In genomic region chr16:75307506-75307905, GRCh38 we compare ENCODE assay signal across 19 cellular contexts. TPM values are rescaled to one million over a fixed set of nuclear protein-coding genes. Genes with fewer than 3 reads are reported as not detected.
DNase-seq lines count a peak whose midpoint lies in the region; ATAC-seq, FAIRE-seq and TF ChIP-seq lines count a peak whose summit lies in the region.
"Had no signal": no experiment of that assay in that cellular context is flagged by ENCODE, and none has a peak within 500 bp of the region (broad histone marks: within the 10 kb centered on the region; RNA-seq: fewer than 3 reads in every experiment).

No MANE protein-coding gene starts in this region.

- BruUV-seq in A673 (replicated peaks; lab: Mats Ljungman, UMichigan) (no TSS peak), K562 (replicated peaks; lab: Mats Ljungman, UMichigan) (no TSS peak)

- H3K4me3 ChIP-seq in A673 (ENCODE audit: low read depth, low read length, poor library complexity, severe bottlenecking) (no peak overlapping the region), K562 (no peak overlapping the region), liver (ENCODE audit: low read depth in 1 of 3, low read length in 3 of 3) (no peak overlapping the region), smooth muscle cell (no peak overlapping the region)
- H3K4me3 ChIP-seq: GM23248 had no signal

- peaks cover 18% of the 10 kb centered on the region for H3F3A ChIP-seq in smooth muscle cell (ENCODE audit: low read depth)

- DNase-seq in A673 (ENCODE audit: low spot score), result no peak
- no peak for DNase-seq in K562 (ENCODE audit: extremely low read depth in 1 of 4, low spot score in 3 of 4)
- DNase-seq in smooth muscle cell (lab: John Stamatoyannopoulos, UW; ENCODE audit: unreplicated experiment), result no peak
- DNase-seq in DMS114 treated with DMSO at 0.1 percent for 48 hours (lab: John Stamatoyannopoulos, UW; ENCODE audit: unreplicated experiment), result no peak
- DNase-seq in T-helper 1 cell, result no peak
- DNase-seq in dedifferentiated amniotic fluid mesenchymal stem cell (ENCODE audit: extremely low spot score), result no peak
- no peak for DNase-seq in mucosa of gallbladder (ENCODE audit: low spot score)
- DNase-seq: DMS79 treated with DMSO at 0.1 percent for 48 hours; GM23248; NCI-H1092; NCI-H1694 treated with DMSO at 0.1 percent for 48 hours; NCI-H69; NK-92 treated with Interleukin-12 subunit alpha and Interleukin-12 subunit beta, amount 100 ng/mL, for 24 hours had no signal

- H3K9me1 ChIP-seq in K562 (ENCODE audit: control insufficient read depth, insufficient read depth, low read length), result peaks cover 6% of the 10 kb centered on the region

- in situ Hi-C loops in K562 (cut with MboI), result no loop called here

- H3K9me3 ChIP-seq in A673 (ENCODE audit: low read depth, low read length, poor library complexity, severe bottlenecking) (no peaks in the 10 kb centered on the region), K562 (replicated peaks; ENCODE audit: control insufficient read depth, insufficient read depth, low read depth, low read length) (no peaks in the 10 kb centered on the region), liver (ENCODE audit: control insufficient read depth in 4 of 4, low read length in 3 of 4) (no peaks in the 10 kb centered on the region), smooth muscle cell (replicated peaks; ENCODE audit: low read depth) (no peaks in the 10 kb centered on the region)

- H3K36me3 ChIP-seq in A673 (ENCODE audit: insufficient read depth, low read length, poor library complexity, severe bottlenecking) (peaks cover 12% of the 10 kb centered on the region), K562 (ENCODE audit: control insufficient read depth, insufficient read depth, low read length) (peaks cover 21% of the 10 kb centered on the region), liver (ENCODE audit: control insufficient read depth in 4 of 4, insufficient read depth in 3 of 4, low read depth in 1 of 4, low read length in 3 of 4) (peaks cover 0 to 2% (median 0%) of the 10 kb centered on the region in 4 donors), smooth muscle cell (ENCODE audit: low read depth) (no peaks in the 10 kb centered on the region)

- CTCF ChIA-PET in A673 (lab: Charles Lee), result no interaction called here
- CTCF ChIA-PET in K562 (lab: Yijun Ruan, JAX; ENCODE audit: low intra/inter-chr PET ratio), result no interaction called here

- intact Hi-C loops in A673 (cut with micrococcal nuclease; ENCODE audit: unreplicated experiment) (no loop called here), K562 (cut with micrococcal nuclease) (no loop called here)

- POLR2A ChIA-PET in A673 (lab: Charles Lee; ENCODE audit: low non-redundant PET) (no interaction called here), K562 (lab: Yijun Ruan, JAX) (interaction anchor here (0.9 to 1.3 kb wide), 2 partner anchors 24 to 61 kb away, joined by 3 read pairs; no protein-coding TSS in a partner anchor)

- 76% methylated on average over 3 of the region's 3 CpGs for WGBS in K562 (ENCODE audit: insufficient coverage, low coverage, missing lambda C conversion rate)
- 98% methylated on average over 3 of the region's 3 CpGs for WGBS in liver
- WGBS in smooth muscle cell (ENCODE audit: low lambda C conversion rate), result 86% methylated on average over 3 of the region's 3 CpGs

- H3K4me1 ChIP-seq in A673 (ENCODE audit: insufficient read depth, low read length, poor library complexity, severe bottlenecking) (peaks cover 51% of the 10 kb centered on the region), K562 (replicated peaks in 1 of 2; ENCODE audit: control insufficient read depth in 2 of 2, insufficient read depth in 2 of 2, low read length in 2 of 2) (peaks cover 19 to 51% of the 10 kb centered on the region in 2 experiments; a peak in 4 of 5 replicates), liver (ENCODE audit: control insufficient read depth in 4 of 4, insufficient read depth in 4 of 4, low read length in 3 of 4) (peaks cover 3 to 18% (median 9%) of the 10 kb centered on the region in 4 donors), smooth muscle cell (ENCODE audit: low read depth) (peaks cover 27% of the 10 kb centered on the region)

- TF ChIP-seq EP300 in K562 (IDR thresholded peaks at IDR 0.05; ENCODE audit: low read length), result no peak

- TF ChIP-seq CTCF in A673 (conservative IDR thresholded peaks at IDR 0.05; ENCODE audit: low read depth, low read length), result no peak
- no peak for TF ChIP-seq CTCF in K562 (IDR thresholded peaks at IDR 0.05 in 2 of 3, conservative IDR thresholded peaks at IDR 0.05 in 1 of 3; ENCODE audit: insufficient read depth in 2 of 3, low read depth in 1 of 3, low read length in 3 of 3)
- TF ChIP-seq CTCF in liver (IDR thresholded peaks at IDR 0.05; ENCODE audit: low read depth, low read length, missing input control), result no peak
- TF ChIP-seq CTCF in smooth muscle cell (IDR thresholded peaks at IDR 0.05; ENCODE audit: borderline replicate concordance, insufficient read depth, poor library complexity, severe bottlenecking), result no peak

- TF ChIP-seq RAD21 in K562 (CRISPR knock-in tag; conservative IDR thresholded peaks at IDR 0.05 in 1 of 2, IDR thresholded peaks at IDR 0.05 in 1 of 2), result no peak
- TF ChIP-seq RAD21 in liver (IDR thresholded peaks at IDR 0.05), result no peak

- no peak overlapping the region for H3K4me2 ChIP-seq in K562 (ENCODE audit: insufficient read depth, low read length)
- no peak overlapping the region for H3K4me2 ChIP-seq in smooth muscle cell
- H3K4me2 ChIP-seq: KMS-11 had no signal

- H2AFZ ChIP-seq in K562 (ENCODE audit: low read depth, low read length) (no peak overlapping the region), smooth muscle cell (ENCODE audit: low read depth) (no peak overlapping the region)
- H2AFZ ChIP-seq: GM23248 had no signal

- H3K27me3 ChIP-seq in A673 (replicated peaks; ENCODE audit: insufficient read depth, low read depth, low read length, poor library complexity), result no peaks in the 10 kb centered on the region
- no peaks in the 10 kb centered on the region for H3K27me3 ChIP-seq in K562 (ENCODE audit: control insufficient read depth in 2 of 2, insufficient read depth in 2 of 2, low read length in 2 of 2)
- no peaks in the 10 kb centered on the region for H3K27me3 ChIP-seq in liver (ENCODE audit: control insufficient read depth in 4 of 4, insufficient read depth in 4 of 4, low read length in 3 of 4)
- no peaks in the 10 kb centered on the region for H3K27me3 ChIP-seq in smooth muscle cell (ENCODE audit: low read depth)

- H3K9ac ChIP-seq in K562 (ENCODE audit: insufficient read depth in 1 of 2, low read depth in 2 of 2, low read length in 2 of 2) (no peak overlapping the region), liver (ENCODE audit: low read depth in 1 of 2, low read length in 2 of 2) (no peak overlapping the region), smooth muscle cell (ENCODE audit: low read depth) (no peak overlapping the region)
- H3K9ac ChIP-seq: GM23248, KMS-11 had no signal

- FAIRE-seq in K562 (lab: Jason Lieb, UNC), result no peak
- FAIRE-seq: A204.1, G401.6, GM12891 had no signal

- peak overlapping the region; percentile 61 for H3K27ac ChIP-seq in A673 (ENCODE audit: low read depth, low read length, poor library complexity, severe bottlenecking)
- no peak overlapping the region for H3K27ac ChIP-seq in K562 (ENCODE audit: extremely low read depth, low read depth, low read length)
- H3K27ac ChIP-seq in liver (ENCODE audit: low read depth in 1 of 2, low read length in 2 of 2), result peak overlapping the region; percentile 26
- peak overlapping the region; percentile 99 for H3K27ac ChIP-seq in smooth muscle cell (ENCODE audit: low read depth)
- H3K27ac ChIP-seq: HL-60, KMS-11 had no signal

- no peak for TF ChIP-seq POLR2A in K562 (conservative IDR thresholded peaks at IDR 0.05)

- H4K20me1 ChIP-seq in K562 (replicated peaks; ENCODE audit: control insufficient read depth, insufficient read depth, low read length) (no peaks in the 10 kb centered on the region), smooth muscle cell (ENCODE audit: low read depth) (no peaks in the 10 kb centered on the region)

- ATAC-seq in K562, result no peak

- no peaks in the 10 kb centered on the region for H3K79me2 ChIP-seq in K562 (ENCODE audit: control insufficient read depth, insufficient read depth, low read length)
- no peaks in the 10 kb centered on the region for H3K79me2 ChIP-seq in smooth muscle cell (ENCODE audit: low read depth)

TF ChIP-seq in K562, 482 proteins besides CTCF, POLR2A, EP300 and RAD21 (continues in another document):
- no peak for TF ChIP-seq ZNF511 (CRISPR knock-in tag; IDR thresholded peaks at IDR 0.05)

RNA-seq across cellular contexts. Expression of gene BCAR1, which starts 56.1 kb away (rescaled TPM):
- total RNA-seq in A673 (2021) (42.2 and 47.3 TPM in 2 replicates), K562 (2014; rRNA removed) (14.1 and 16.0 TPM in 2 replicates), K562 (2014; rRNA removed; fragmentation: Illumina TruSeq; extraction: Trizol) (1.1 and 1.7 TPM in 2 replicates), K562 (2015; rRNA removed; fragmentation: Illumina TruSeq; extraction: Trizol) (7.2 and 8.8 TPM in 2 replicates), K562 (2021) (25.6 and 26.3 TPM in 2 replicates), liver (10 to 100 TPM; 10.1 to 32.2 TPM), smooth muscle cell (49.4 and 49.9 TPM in 2 replicates), mucosa of gallbladder (223 TPM)
- total RNA-seq in K562 (2011; cell fraction: chromatin; rRNA removed; ENCODE audit: low replicate concordance), result 30.5 and 82.5 TPM in 2 replicates
- 37.8 and 38.7 TPM in 2 replicates for total RNA-seq in K562 (2011; cell fraction: nucleolus; rRNA removed)
- total RNA-seq in K562 (2011; cell fraction: nucleoplasm; rRNA removed), result 29.8 and 32.0 TPM in 2 replicates
- polyA plus RNA-seq in K562 (2011; rRNA removed) (3.6 and 6.0 TPM in 2 replicates), K562 (2014; fragmentation: Illumina TruSeq; extraction: Trizol) (3.4 and 11.4 TPM in 2 replicates), K562 (2014; fragmentation: Nextera tagmentation; extraction: Ambion mirVana) (under 1 TPM; 0.10 to 0.13 TPM), K562 (2014; rRNA removed) (9.8 and 10.5 TPM in 2 replicates), liver (10 to 100 TPM; 11.3 to 29.0 TPM), smooth muscle cell (117 and 123 TPM in 2 replicates)
- 3.6 and 13.5 TPM in 2 replicates for polyA plus RNA-seq in K562 (2011; cell fraction: cytosol; rRNA removed)
- 21.5 and 40.4 TPM in 2 replicates for polyA plus RNA-seq in K562 (2011; cell fraction: nucleus; rRNA removed)
- polyA plus RNA-seq in K562 (2012), result 14.6 and 20.3 TPM in 2 replicates
- polyA minus RNA-seq in K562 (2011; rRNA and poly(A)+ RNA removed), result 5.7 and 5.9 TPM in 2 replicates
- polyA minus RNA-seq in K562 (2011; cell fraction: cytosol; rRNA and poly(A)+ RNA removed), result 6.9 and 14.9 TPM in 2 replicates
- polyA minus RNA-seq in K562 (2011; cell fraction: nucleus; rRNA and poly(A)+ RNA removed), result 16.6 and 18.6 TPM in 2 replicates
